ENCODE assay signal across 21 cellular contexts in the genomic region with DNA sequence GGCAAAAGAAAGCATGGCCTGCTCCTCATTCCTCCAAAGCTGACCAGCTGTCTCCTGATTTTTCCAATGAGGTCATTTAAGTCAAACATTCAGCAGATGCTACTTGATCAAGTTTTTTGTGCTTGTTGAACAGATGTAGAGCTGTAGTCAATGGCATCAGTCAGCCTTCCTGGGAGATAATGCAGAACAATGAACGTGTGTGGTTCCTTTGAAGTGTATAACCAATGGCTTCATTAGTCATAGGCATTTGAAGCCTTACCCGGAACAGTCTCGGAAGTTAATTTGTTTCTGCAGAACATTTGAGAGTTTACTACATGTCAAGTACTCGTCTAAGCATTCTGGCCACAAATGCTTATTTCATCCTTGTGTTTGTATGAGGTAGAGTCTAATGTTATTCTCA.
"Had no signal": no experiment of that assay in that cellular context is flagged by ENCODE, and none has a peak within 500 bp of the region (broad histone marks: within the 10 kb centered on the region; RNA-seq: fewer than 3 reads in every experiment).

No MANE protein-coding gene starts in this region.

- DNase-seq: activated CD4-positive, alpha-beta memory T cell treated with anti-CD3 and anti-CD28 coated beads for 36 hours; activated CD4-positive, alpha-beta T cell treated with anti-CD3 and anti-CD28 coated beads for 48 hours; activated naive CD4-positive, alpha-beta T cell treated with Interleukin-2 at 50 U/mL for 16 hours; activated naive CD8-positive, alpha-beta T cell treated with anti-CD3 and anti-CD28 coated beads for 36 hours; activated T-cell treated with anti-CD3 and anti-CD28 coated beads, Interleukin-2, amount 50 U/mL, for 48 hours; effector CD4-positive, alpha-beta T cell; foreskin keratinocyte; kidney; naive B cell; nucleus accumbens; right cardiac atrium; stimulated activated CD4-positive, alpha-beta T cell treated with anti-CD3 and anti-CD28 coated beads, Interleukin-2, amount 100 ng/mL, for 24 hours; stimulated activated naive CD8-positive, alpha-beta T cell treated with anti-CD3 and anti-CD28 coated beads, Interleukin-15, amount 100 ng/mL, for 72 hours; T-helper 2 cell had no signal

- FAIRE-seq: endometrium, kidney had no signal

- H3K4me3 ChIP-seq: skin epidermis, suprapubic skin, tibial nerve, vagina had no signal

- H3K4me1 ChIP-seq: foreskin keratinocyte, parathyroid adenoma, suprapubic skin, tibial nerve, vagina had no signal

- H3K27ac ChIP-seq: foreskin keratinocyte, parathyroid adenoma, skin epidermis, suprapubic skin, tibial nerve, vagina had no signal

- H3K36me3 ChIP-seq: suprapubic skin, tibial nerve, vagina had no signal

- H3K9me3 ChIP-seq: suprapubic skin, tibial nerve, vagina had no signal

- H3K27me3 ChIP-seq: foreskin keratinocyte, suprapubic skin, tibial nerve, vagina had no signal

- ATAC-seq: foreskin keratinocyte; right cardiac atrium; stimulated activated effector memory CD8-positive, alpha-beta T cell treated with anti-CD3 and anti-CD28 coated beads, Interleukin-12 subunit alpha, Interleukin-12 subunit beta, amount 100 ng/mL, for 72 hours; stimulated activated naive CD8-positive, alpha-beta T cell treated with anti-CD3 and anti-CD28 coated beads, Interleukin-15, amount 100 ng/mL, for 72 hours had no signal
